Comparison of ENCODE assay signal across 8 cellular contexts in the genomic region with DNA sequence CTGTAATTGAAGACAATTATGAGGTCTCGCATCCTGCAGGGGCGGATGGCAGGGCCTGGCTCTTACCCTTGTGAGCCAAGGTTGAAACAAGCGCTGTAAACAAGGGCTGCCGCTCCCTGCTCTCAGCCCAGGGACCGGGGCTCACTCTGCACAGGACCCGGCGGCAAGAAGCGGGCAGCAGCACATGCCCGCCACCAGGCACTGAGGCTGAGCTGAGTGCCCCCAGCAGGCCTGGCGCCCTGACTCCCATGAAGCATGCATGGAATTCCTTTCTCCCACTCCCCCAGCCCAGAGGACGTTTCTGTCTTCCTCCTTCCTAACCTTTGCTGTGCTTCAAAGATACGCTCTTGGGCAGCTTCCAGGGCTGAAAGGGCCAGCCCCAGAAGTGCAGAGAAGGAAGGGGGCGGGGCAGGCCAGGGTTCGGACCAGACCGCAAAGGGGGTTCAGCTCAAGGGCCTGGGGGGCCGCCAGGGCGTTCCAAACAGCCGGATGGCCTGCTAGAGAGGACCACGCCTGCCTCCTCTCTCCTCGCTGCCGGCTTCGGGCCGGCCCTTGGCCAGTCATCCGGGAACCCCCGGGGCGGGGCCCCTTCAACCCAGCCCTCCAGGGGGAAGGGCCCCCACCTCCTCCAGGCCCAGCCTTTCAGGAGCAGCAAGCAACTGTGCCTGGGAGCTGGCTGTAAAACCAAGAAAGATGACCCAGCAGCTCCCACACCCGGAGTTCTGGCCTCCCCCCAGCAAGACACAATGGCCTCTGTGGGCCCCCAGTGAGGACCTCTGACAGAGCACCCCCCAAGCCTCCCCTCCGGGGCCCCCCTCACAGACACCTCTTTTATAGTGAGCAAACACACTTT.
DNase-seq lines count a peak whose midpoint lies in the region; ATAC-seq, FAIRE-seq and TF ChIP-seq lines count a peak whose summit lies in the region.

No MANE protein-coding gene starts in this region.

- peak overlapping the region; percentile 52 for H3K27ac Mint-ChIP-seq in endodermal cell

- DNase-seq in GM18507 (ENCODE audit: extremely low spot score, insufficient read length, low read depth) = peak; percentile 51
- peak; percentile 23 for DNase-seq in RPMI8226
- DNase-seq in endodermal cell = peak; percentile 81
- peak; percentile 46 to 89 for DNase-seq in lung microvascular endothelial cell (ENCODE audit: low read depth in 2 of 2)
- no peak for DNase-seq in activated CD8-positive, alpha-beta memory T cell treated with anti-CD3 and anti-CD28 coated beads, Interleukin-2, amount 50 U/mL, for 4 hours
- no peak for DNase-seq in NCI-H146 treated with DMSO at 0.1 percent for 48 hours (lab: John Stamatoyannopoulos, UW; ENCODE audit: unreplicated experiment)

- H3K27ac ChIP-seq in endodermal cell (ENCODE audit: low read depth, low read length) (peak overlapping the region; percentile 94), subcutaneous abdominal adipose tissue (ENCODE audit: low read depth, low read length) (peak overlapping the region; percentile 84)

- no peak for TF ChIP-seq CTCF in endodermal cell (conservative IDR thresholded peaks at IDR 0.05)

- no peaks in the 10 kb centered on the region for H3K9me3 ChIP-seq in endodermal cell (ENCODE audit: control insufficient read depth, low read length)
- H3K9me3 ChIP-seq in subcutaneous abdominal adipose tissue (ENCODE audit: control insufficient read depth in 5 of 5, low read length in 5 of 5) = no peaks in the 10 kb centered on the region

- peaks cover 24% of the 10 kb centered on the region for H3K36me3 Mint-ChIP-seq in endodermal cell (ENCODE audit: low read depth)

- peaks cover 44% of the 10 kb centered on the region for H3K4me1 Mint-ChIP-seq in endodermal cell

- H3K9me3 Mint-ChIP-seq in endodermal cell = no peaks in the 10 kb centered on the region

- no peak for FAIRE-seq in GM18507 (lab: Jason Lieb, UNC)

- H3K4me1 ChIP-seq in endodermal cell (ENCODE audit: control insufficient read depth, insufficient read depth, low read length) = peaks cover 21% of the 10 kb centered on the region
- peaks cover 25 to 94% (median 77%) of the 10 kb centered on the region in 5 donors for H3K4me1 ChIP-seq in subcutaneous abdominal adipose tissue (ENCODE audit: control insufficient read depth in 5 of 5, insufficient read depth in 5 of 5, low read length in 5 of 5)

- H3K36me3 ChIP-seq in endodermal cell (ENCODE audit: control insufficient read depth, insufficient read depth, low read length) (peaks cover 35% of the 10 kb centered on the region), subcutaneous abdominal adipose tissue (ENCODE audit: control insufficient read depth in 5 of 5, insufficient read depth in 5 of 5, low read length in 5 of 5) (peaks cover 0 to 15% (median 4%) of the 10 kb centered on the region in 5 donors)

- 58 to 60% methylated on average over 15 to 28 of the region's 28 CpGs for WGBS in endodermal cell (ENCODE audit: insufficient coverage in 1 of 2, insufficient read length in 1 of 2), 2 experiments

- no peak for ATAC-seq in GM21381 (IDR thresholded peaks at IDR 0.05; ENCODE audit: unreplicated experiment)

- H3K4me3 Mint-ChIP-seq in endodermal cell = peak overlapping the region; percentile 39

- H3K27me3 Mint-ChIP-seq in endodermal cell (ENCODE audit: insufficient read depth) = no peaks in the 10 kb centered on the region

- peak overlapping the region; percentile 69 for H3K9ac ChIP-seq in endodermal cell (ENCODE audit: extremely low read depth, low read length, poor library complexity, severe bottlenecking)
- H3K9ac ChIP-seq in subcutaneous abdominal adipose tissue (ENCODE audit: low read length in 5 of 5) = peak overlapping the region in 4 of 5 donors; percentile 59 to 72 (median 67)

- peak overlapping the region; percentile 51 for H3K4me3 ChIP-seq in endodermal cell (ENCODE audit: low read length)
- peak overlapping the region; percentile 45 to 59 (median 58) for H3K4me3 ChIP-seq in subcutaneous abdominal adipose tissue (ENCODE audit: low read depth in 1 of 5, low read length in 5 of 5)

- H3K27me3 ChIP-seq in endodermal cell (ENCODE audit: control insufficient read depth, insufficient read depth, low read length, poor library complexity, severe bottlenecking) (no peaks in the 10 kb centered on the region), subcutaneous abdominal adipose tissue (ENCODE audit: control insufficient read depth in 5 of 5, insufficient read depth in 4 of 5, low read length in 5 of 5) (no peaks in the 10 kb centered on the region)

Comparison
In these comparisons a context has a peak if more than half of its experiments do, and no peak if none do; other contexts are left out.
1. DNase-seq: peak in GM18507 (single experiment), RPMI8226 (single experiment), endodermal cell (single experiment) and lung microvascular endothelial cell (2 of 2); none in activated CD8-positive, alpha-beta memory T cell treated with anti-CD3 and anti-CD28 coated beads, Interleukin-2, amount 50 U/mL, for 4 hours (single experiment) and NCI-H146 treated with DMSO at 0.1 percent for 48 hours (single experiment).